ENCODE assay signal across 25 cellular contexts in genomic region chr18:56021136-56021813, GRCh38.
"Had no signal": no experiment of that assay in that cellular context is flagged by ENCODE, and none has a peak within 500 bp of the region (broad histone marks: within the 10 kb centered on the region; RNA-seq: fewer than 3 reads in every experiment).

No MANE protein-coding gene starts in this region.

- H3K27ac Mint-ChIP-seq: activated CD4-positive, alpha-beta memory T cell treated with anti-CD3 and anti-CD28 coated beads for 36 hours; activated CD4-positive, alpha-beta T cell treated with anti-CD3 and anti-CD28 coated beads, Interleukin-2, amount 10 ng/mL, durations not matched to agents 24 days and 14 days; activated naive CD8-positive, alpha-beta T cell treated with anti-CD3 and anti-CD28 coated beads, Interleukin-2, amount 50 U/mL, for 24 hours; activated T-helper 17 cell treated with anti-CD3 and anti-CD28 coated beads, Interleukin-2, amount 50 U/mL, for 72 hours; nephron; T-helper 1 cell treated with Interleukin-12 subunit alpha and Interleukin-12 subunit beta and Interleukin-4 antibody, amounts not matched to agents 30 μg/mL and 1 μg/mL, for 36 hours had no signal

- DNase-seq: activated CD4-positive, alpha-beta memory T cell treated with anti-CD3 and anti-CD28 coated beads for 36 hours; activated CD4-positive, alpha-beta T cell treated with anti-CD3 and anti-CD28 coated beads, Interleukin-2, amount 10 ng/mL, durations not matched to agents 24 days and 14 days; activated CD4-positive, CD25-positive, alpha-beta regulatory T cell treated with anti-CD3 and anti-CD28 coated beads, Interleukin-2, amount 50 U/mL, for 72 hours; activated CD8-positive, alpha-beta memory T cell treated with anti-CD3 and anti-CD28 coated beads, Interleukin-2, amount 50 U/mL, for 4 hours; activated gamma-delta T cell treated with Interleukin-2 at 50 U/mL for 16 hours; activated naive CD4-positive, alpha-beta T cell treated with anti-CD3 and anti-CD28 coated beads, Interleukin-2, amount 50 U/mL, for 16 hours; activated naive CD8-positive, alpha-beta T cell treated with anti-CD3 and anti-CD28 coated beads, Interleukin-2, amount 50 U/mL, for 24 hours; activated T-cell treated with anti-CD3 and anti-CD28 coated beads, Interleukin-2, amount 50 U/mL, for 4 hours; amygdala; dorsolateral prefrontal cortex; effector memory CD4-positive, alpha-beta T cell; foreskin melanocyte; left lung; right lobe of liver; stimulated activated CD4-positive, alpha-beta T cell treated with anti-CD3 and anti-CD28 coated beads, Interleukin-2, amount 100 ng/mL, for 48 hours; stimulated activated naive CD4-positive, alpha-beta T cell treated with Interleukin-2 at 50 U/mL for 16 hours; T-helper 9 cell had no signal

- H3K9me3 Mint-ChIP-seq: activated CD4-positive, alpha-beta memory T cell treated with anti-CD3 and anti-CD28 coated beads for 36 hours; activated CD4-positive, alpha-beta T cell treated with anti-CD3 and anti-CD28 coated beads, Interleukin-2, amount 10 ng/mL, durations not matched to agents 24 days and 14 days; nephron; T-helper 1 cell treated with Interleukin-12 subunit alpha and Interleukin-12 subunit beta and Interleukin-4 antibody, amounts not matched to agents 30 μg/mL and 1 μg/mL, for 36 hours had no signal

- H3K4me1 ChIP-seq: breast epithelium, right lobe of liver, tibial nerve had no signal

- ATAC-seq: activated naive CD8-positive, alpha-beta T cell treated with anti-CD3 and anti-CD28 coated beads, Interleukin-2, amount 50 U/mL, for 24 hours; activated T-cell treated with anti-CD3 and anti-CD28 coated beads, Interleukin-2, amount 50 U/mL, for 4 hours; activated T-helper 17 cell treated with anti-CD3 and anti-CD28 coated beads, Interleukin-2, amount 50 U/mL, for 72 hours; esophagus mucosa; left lung had no signal

- H3K27me3 Mint-ChIP-seq: activated CD4-positive, alpha-beta memory T cell treated with anti-CD3 and anti-CD28 coated beads for 36 hours; activated CD4-positive, alpha-beta T cell treated with anti-CD3 and anti-CD28 coated beads, Interleukin-2, amount 10 ng/mL, durations not matched to agents 24 days and 14 days; activated naive CD8-positive, alpha-beta T cell treated with anti-CD3 and anti-CD28 coated beads, Interleukin-2, amount 50 U/mL, for 24 hours; activated T-helper 17 cell treated with anti-CD3 and anti-CD28 coated beads, Interleukin-2, amount 50 U/mL, for 72 hours had no signal

- H3K27ac ChIP-seq: breast epithelium, dorsolateral prefrontal cortex, neutrophil, right lobe of liver, tibial nerve had no signal

- H3K4me1 Mint-ChIP-seq: activated CD4-positive, alpha-beta T cell treated with anti-CD3 and anti-CD28 coated beads, Interleukin-2, amount 10 ng/mL, durations not matched to agents 24 days and 14 days; activated T-helper 17 cell treated with anti-CD3 and anti-CD28 coated beads, Interleukin-2, amount 50 U/mL, for 72 hours; nephron had no signal

- H3K4me3 ChIP-seq: breast epithelium, dorsolateral prefrontal cortex, left lung, lung, right lobe of liver, tibial nerve had no signal

- H3K36me3 ChIP-seq: breast epithelium, left lung, neutrophil, right lobe of liver, tibial nerve had no signal

- H3K9me3 ChIP-seq: breast epithelium, left lung, neutrophil, right lobe of liver, tibial nerve had no signal

- H3K36me3 Mint-ChIP-seq: activated CD4-positive, alpha-beta memory T cell treated with anti-CD3 and anti-CD28 coated beads for 36 hours had no signal

- H3K27me3 ChIP-seq: breast epithelium, dorsolateral prefrontal cortex, left lung, neutrophil, right lobe of liver, tibial nerve had no signal

- H3K4me3 Mint-ChIP-seq: activated CD4-positive, alpha-beta memory T cell treated with anti-CD3 and anti-CD28 coated beads for 36 hours; activated CD4-positive, alpha-beta T cell treated with anti-CD3 and anti-CD28 coated beads, Interleukin-2, amount 10 ng/mL, durations not matched to agents 24 days and 14 days; activated naive CD8-positive, alpha-beta T cell treated with anti-CD3 and anti-CD28 coated beads, Interleukin-2, amount 50 U/mL, for 24 hours; activated T-cell treated with anti-CD3 and anti-CD28 coated beads, Interleukin-2, amount 50 U/mL, for 4 hours; activated T-helper 17 cell treated with anti-CD3 and anti-CD28 coated beads, Interleukin-2, amount 50 U/mL, for 72 hours; nephron; T-helper 1 cell treated with Interleukin-12 subunit alpha and Interleukin-12 subunit beta and Interleukin-4 antibody, amounts not matched to agents 30 μg/mL and 1 μg/mL, for 36 hours had no signal
